6 cellular contexts compared by ENCODE assay signal in genomic region chr1:26112407-26112775, GRCh38. TPM values are rescaled to one million over a fixed set of nuclear protein-coding genes. Genes with fewer than 3 reads are reported as not detected.
DNase-seq lines count a peak whose midpoint lies in the region; ATAC-seq and TF ChIP-seq lines count a peak whose summit lies in the region.

No MANE protein-coding gene starts in this region.

- no peaks in the 10 kb centered on the region for H3K79me1 ChIP-seq in H9 (ENCODE audit: insufficient read depth, low read depth, low read length, poor library complexity, severe bottlenecking)

- no peak for DNase-seq in AG04450 (ENCODE audit: low read depth, low spot score)
- DNase-seq in H9: no peak
- peak; percentile 55 for DNase-seq in UCSD-AML1 (lab: John Stamatoyannopoulos, UW; ENCODE audit: unreplicated experiment)
- DNase-seq in left colon: peak in 1 of 2 donors; percentile 31

- TF ChIP-seq CTCF in AG04450 (IDR thresholded peaks at IDR 0.05; ENCODE audit: low read depth, low read length) (no peak), H9 (conservative IDR thresholded peaks at IDR 0.05) (no peak)

- H4K5ac ChIP-seq in H9 (ENCODE audit: insufficient read length, low read depth, low read length): no peak overlapping the region

- H3K27ac ChIP-seq in AG04450 (ENCODE audit: low read depth, low read length) (no peak overlapping the region), H9 (ENCODE audit: insufficient read length, low read depth, low read length) (no peak overlapping the region)

- H3K14ac ChIP-seq in H9 (ENCODE audit: insufficient read depth, low read length): no peak overlapping the region

- H3K4me2 ChIP-seq in H9 (ENCODE audit: insufficient read depth, insufficient read length, low read length): peak overlapping the region; percentile 77

- peak overlapping the region; percentile 58 for H3K9ac ChIP-seq in H9 (ENCODE audit: extremely low read depth, insufficient read length, low read length)

- no peak overlapping the region for H2BK12ac ChIP-seq in H9 (ENCODE audit: insufficient read length, low read depth, low read length)

- H3K18ac ChIP-seq in H9 (ENCODE audit: insufficient read length, low read depth, low read length): peak overlapping the region; percentile 28

- WGBS in H9 (ENCODE audit: extremely low coverage, insufficient read length, low lambda C conversion rate): no CpG with 5 or more reads among the region's 9 CpGs

- H3K4me1 Mint-ChIP-seq in H9: peaks cover 18% of the 10 kb centered on the region in 2 experiments

- H3K27me3 Mint-ChIP-seq in H9 (ENCODE audit: low read depth): peaks cover 16% of the 10 kb centered on the region

- H3K4ac ChIP-seq in H9 (ENCODE audit: low read depth, low read length): no peak overlapping the region

- H4K20me1 ChIP-seq in H9 (ENCODE audit: control insufficient read depth, insufficient read depth, insufficient read length): no peaks in the 10 kb centered on the region

- no peak overlapping the region for H3T11ph ChIP-seq in H9 (ENCODE audit: low read length)

- no peaks in the 10 kb centered on the region for H3K79me2 ChIP-seq in H9 (ENCODE audit: insufficient read depth, low read length)

- no peak overlapping the region for H2BK120ac ChIP-seq in H9 (ENCODE audit: low read depth, low read length, poor library complexity, severe bottlenecking)

- CTCF ChIA-PET in AG04450 (lab: Charles Lee): interaction anchor here (1.4 to 1.6 kb wide), 2 partner anchors 33 to 51 kb away, joined by 3 to 6 read pairs; no protein-coding TSS in a partner anchor

- peaks cover 2 to 18% (median 9%) of the 10 kb centered on the region in 3 experiments; a peak in 5 of 7 replicates for H3K36me3 Mint-ChIP-seq in H9 (ENCODE audit: insufficient read depth in 1 of 3, low read depth in 3 of 3)

- peak overlapping the region in 2 of 3 experiments; percentile 90 to 94; a peak in 4 of 7 replicates for H3K27ac Mint-ChIP-seq in H9

- H3K56ac ChIP-seq in H9 (ENCODE audit: insufficient read length, low read depth, low read length): no peak overlapping the region

- H3K9me3 Mint-ChIP-seq in H9: peaks cover 0 to 2% of the 10 kb centered on the region in 2 experiments; a peak in 1 of 5 replicates

- no peak overlapping the region for H2BK5ac ChIP-seq in H9 (ENCODE audit: insufficient read length, low read length)

- intact Hi-C loops in left colon (cut with DNase I, micrococcal nuclease): no loop called here

- peak overlapping the region; percentile 98 for H3K4me3 ChIP-seq in AG04450 (ENCODE audit: low read depth, low read length)

- no peak overlapping the region for H3K23ac ChIP-seq in H9 (ENCODE audit: insufficient read length, low read depth, low read length)

- H4K91ac ChIP-seq in H9 (ENCODE audit: insufficient read length, low read depth, low read length): no peak overlapping the region

- POLR2A ChIA-PET in AG04450 (lab: Yijun Ruan, JAX): interaction anchor here (0.6 kb wide), 1 partner anchor 59 kb away, joined by 5 read pairs; the partner anchor contains the start of gene ZNF593OS

- peaks cover 11% of the 10 kb centered on the region for H3K23me2 ChIP-seq in H9 (ENCODE audit: insufficient read length, low read depth, low read length, poor library complexity, severe bottlenecking)

- H2AK5ac ChIP-seq in H9 (ENCODE audit: insufficient read length, low read length): no peak overlapping the region

- H3K27me3 ChIP-seq in AG04450 (ENCODE audit: control insufficient read depth, insufficient read depth, low read length) (no peaks in the 10 kb centered on the region), H9 (ENCODE audit: insufficient read depth, low read length) (no peaks in the 10 kb centered on the region)

- ATAC-seq in left colon (peak; percentile 28), HG03342 (IDR thresholded peaks at IDR 0.05; ENCODE audit: unreplicated experiment) (no peak), GM18519 (IDR thresholded peaks at IDR 0.05; ENCODE audit: low FRiP score, unreplicated experiment) (no peak)

- no peaks in the 10 kb centered on the region; the same call in 1 of the 2 replicates for H3K9me3 ChIP-seq in AG04450 (ENCODE audit: control insufficient read depth, insufficient read depth, low read length)
- H3K9me3 ChIP-seq in H9 (ENCODE audit: control insufficient read depth, low read depth, low read length): no peaks in the 10 kb centered on the region

- H2BK15ac ChIP-seq in H9 (ENCODE audit: low read depth, low read length): no peak overlapping the region

- no peak overlapping the region for H4K8ac ChIP-seq in H9 (replicated peaks; ENCODE audit: insufficient read length, low read depth, low read length)

- H2AFZ ChIP-seq in H9 (ENCODE audit: low read length): peak overlapping the region; percentile 41

- no peak overlapping the region for H2BK20ac ChIP-seq in H9 (ENCODE audit: low read depth, low read length, poor library complexity, severe bottlenecking)

- H3K4me1 ChIP-seq in H9 (ENCODE audit: insufficient read depth, low read length): no peaks in the 10 kb centered on the region

- H3K4me3 Mint-ChIP-seq in H9: peak overlapping the region; percentile 86 to 92

RNA-seq across cellular contexts. Expression of gene PDIK1L, which starts 0.8 kb away (rescaled TPM):
- polyA plus RNA-seq in AG04450 (2011; rRNA removed): 2.9 and 3.0 TPM in 2 replicates
- 4.7 and 6.3 TPM in 2 replicates for polyA minus RNA-seq in AG04450 (2011; rRNA and poly(A)+ RNA removed)
- 5.6 and 7.1 TPM in 2 replicates for total RNA-seq in H9 (2021)
- 10 to 100 TPM; 15.5 to 15.9 TPM for total RNA-seq in left colon

RNA-seq across cellular contexts. Expression of gene TRIM63, which starts 45.0 kb away (rescaled TPM):
- not detected in 2 replicates for polyA plus RNA-seq in AG04450 (2011; rRNA removed)
- not detected in 2 replicates for polyA minus RNA-seq in AG04450 (2011; rRNA and poly(A)+ RNA removed)
- total RNA-seq in H9 (2021) (not detected in 2 replicates), left colon (under 1 TPM; 0.15 to 0.25 TPM)

RNA-seq across cellular contexts. Expression of gene FAM110D, which starts 46.5 kb away (rescaled TPM):
- not detected in 2 replicates for polyA plus RNA-seq in AG04450 (2011; rRNA removed)
- polyA minus RNA-seq in AG04450 (2011; rRNA and poly(A)+ RNA removed): not detected in 2 replicates
- total RNA-seq in H9 (2021) (0.46 TPM in 2 replicates), left colon (1 to 10 TPM in 1 of 2 donors, under 1 TPM in 1; 0.85 to 1.0 TPM)

RNA-seq across cellular contexts. Expression of gene C1orf232, which starts 56.4 kb away (rescaled TPM):
- not detected in 2 replicates for polyA plus RNA-seq in AG04450 (2011; rRNA removed)
- polyA minus RNA-seq in AG04450 (2011; rRNA and poly(A)+ RNA removed): not detected in 2 replicates
- total RNA-seq in H9 (2021) (not detected in 2 replicates), left colon (not detected)

RNA-seq across cellular contexts. Expression of gene ZNF593, which starts 57.3 kb away (rescaled TPM):
- 19.7 and 28.6 TPM in 2 replicates for polyA plus RNA-seq in AG04450 (2011; rRNA removed)
- 8.0 and 12.0 TPM in 2 replicates for polyA minus RNA-seq in AG04450 (2011; rRNA and poly(A)+ RNA removed)
- total RNA-seq in H9 (2021) (48.2 and 51.2 TPM in 2 replicates), left colon (10 to 100 TPM; 17.6 to 21.2 TPM)
